15 cellular contexts compared by ENCODE assay signal in the genomic region with DNA sequence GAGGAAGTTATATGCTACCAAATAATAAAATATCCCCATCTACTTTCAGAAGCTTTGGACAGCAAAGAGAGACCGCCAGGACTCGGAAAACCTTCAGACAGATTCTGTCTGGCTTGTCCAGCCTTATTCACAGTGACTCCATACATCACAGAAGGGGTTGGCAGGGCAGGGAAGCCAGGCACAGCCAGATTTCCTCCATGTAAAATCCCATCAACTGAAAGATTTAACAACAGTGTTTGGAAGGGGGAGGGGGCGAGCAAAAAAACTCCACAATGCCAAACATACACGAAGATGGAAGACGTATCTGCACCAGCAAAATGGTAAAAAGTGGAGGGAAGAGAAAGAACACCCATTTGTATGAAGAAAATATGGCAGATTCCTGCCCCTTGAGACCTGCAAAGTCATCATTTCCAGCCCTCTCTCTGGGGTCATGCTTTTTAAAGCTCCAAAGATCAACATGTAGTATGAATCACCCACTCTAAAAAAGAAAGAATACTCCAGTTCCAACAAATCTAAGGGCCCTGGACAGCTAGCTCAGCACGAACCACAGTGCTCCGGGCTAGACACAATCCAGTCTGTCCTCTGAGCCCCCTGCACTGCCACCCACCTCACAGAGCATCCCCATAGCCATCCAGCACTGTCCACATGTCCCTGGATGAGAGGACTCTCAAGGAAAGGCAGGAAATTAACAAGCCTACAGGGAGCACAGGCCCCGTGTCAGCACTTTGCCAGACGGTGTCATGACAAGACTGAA.
A peak's percentile ranks its signal among the peaks of the same experiment; 100 is the strongest.
DNase-seq lines count a peak whose midpoint lies in the region; ATAC-seq, FAIRE-seq and TF ChIP-seq lines count a peak whose summit lies in the region.
"Had no signal": no experiment of that assay in that cellular context is flagged by ENCODE, and none has a peak within 500 bp of the region (broad histone marks: within the 10 kb centered on the region; RNA-seq: fewer than 3 reads in every experiment).

No MANE protein-coding gene starts in this region.

- FAIRE-seq in HepG2 (lab: Jason Lieb, UNC) = no peak
- FAIRE-seq in H1 (lab: Jason Lieb, UNC) = no peak
- FAIRE-seq: keratinocyte had no signal

- ATAC-seq in HepG2 (no peak), right lobe of liver (no peak), HG02759 (IDR thresholded peaks at IDR 0.05; ENCODE audit: unreplicated experiment) (no peak), foreskin keratinocyte (no peak)
- ATAC-seq: Right ventricle myocardium inferior had no signal

- TF ChIP-seq POLR2A in HepG2 (IDR thresholded peaks at IDR 0.05; ENCODE audit: insufficient read depth in 1 of 2, low read depth in 2 of 2, low read length in 2 of 2) (no peak), right lobe of liver (IDR thresholded peaks at IDR 0.05) (no peak), H1 (IDR thresholded peaks at IDR 0.05; ENCODE audit: control extremely low read depth in 1 of 2, low read depth in 2 of 2, low read length in 2 of 2) (no peak)

- no peaks in the 10 kb centered on the region for H3K79me1 ChIP-seq in H1 (ENCODE audit: low read depth, low read length)

- H3K4me1 ChIP-seq in HepG2 (ENCODE audit: insufficient read depth, low read length) = no peaks in the 10 kb centered on the region
- H3K4me1 ChIP-seq in right lobe of liver = no peaks in the 10 kb centered on the region
- H3K4me1 ChIP-seq in H1 (replicated peaks in 1 of 4; ENCODE audit: control insufficient read depth in 3 of 4, insufficient read depth in 4 of 4, low read length in 3 of 4) = peaks cover 0 to 4% (median 0%) of the 10 kb centered on the region in 4 experiments; a peak in 3 of 7 replicates
- H3K4me1 ChIP-seq in foreskin keratinocyte = no peaks in the 10 kb centered on the region
- H3K4me1 ChIP-seq: testis had no signal

- H3K9me3 ChIP-seq in HepG2 (ENCODE audit: low read length) (no peaks in the 10 kb centered on the region), right lobe of liver (no peaks in the 10 kb centered on the region), H1 (ENCODE audit: insufficient read depth in 2 of 2, low read depth in 1 of 2, low read length in 1 of 2) (no peaks in the 10 kb centered on the region)
- H3K9me3 ChIP-seq: testis had no signal

- H3K4me3 ChIP-seq in HepG2 (replicated peaks in 1 of 3; ENCODE audit: insufficient read depth in 1 of 3, low read depth in 2 of 3, low read length in 3 of 3) (no peak overlapping the region), right lobe of liver (no peak overlapping the region), H1 (ENCODE audit: extremely low read depth in 1 of 4, insufficient read depth in 2 of 4, low read depth in 3 of 4, low read length in 4 of 4) (no peak overlapping the region)
- H3K4me3 ChIP-seq: testis had no signal

- no peak overlapping the region for H4K91ac ChIP-seq in H1 (replicated peaks; ENCODE audit: insufficient read length, low read length)

- POLR2A ChIA-PET in HepG2 (lab: Yijun Ruan, JAX) (no interaction called here), H1 (lab: Charles Lee; ENCODE audit: partially characterized antibody) (no interaction called here)

- TF ChIP-seq EP300 in HepG2 (IDR thresholded peaks at IDR 0.05; ENCODE audit: low read depth in 2 of 2, low read length in 2 of 2) (no peak), HepG2 (CRISPR knock-in tag; IDR thresholded peaks at IDR 0.05; ENCODE audit: borderline replicate concordance) (no peak), H1 (IDR thresholded peaks at IDR 0.05; ENCODE audit: borderline replicate concordance in 1 of 2, low read depth in 2 of 2, low read length in 2 of 2) (no peak)

- no peak overlapping the region for H4K5ac ChIP-seq in H1 (ENCODE audit: insufficient read length, low read depth, low read length)

- H3K23ac ChIP-seq in H1 (ENCODE audit: insufficient read length) = no peak overlapping the region

- no peak overlapping the region for H2AK5ac ChIP-seq in H1 (ENCODE audit: low read depth, low read length)

- H2BK20ac ChIP-seq in H1 (ENCODE audit: low read length) = no peak overlapping the region

- TF ChIP-seq CTCF in HepG2 (CRISPR knock-in tag; IDR thresholded peaks at IDR 0.05) (no peak), right lobe of liver (IDR thresholded peaks at IDR 0.05) (no peak), H1 (IDR thresholded peaks at IDR 0.05; ENCODE audit: control extremely low read depth in 1 of 3, insufficient read depth in 1 of 3, low read depth in 1 of 3, low read length in 3 of 3) (no peak), foreskin keratinocyte (conservative IDR thresholded peaks at IDR 0.05) (no peak)

- H3K27ac ChIP-seq in HepG2 (ENCODE audit: extremely low read length, insufficient read depth, low read length) (no peak overlapping the region), right lobe of liver (no peak overlapping the region), H1 (ENCODE audit: low read depth, low read length) (no peak overlapping the region), foreskin keratinocyte (no peak overlapping the region)
- H3K27ac ChIP-seq: testis had no signal

- H3K18ac ChIP-seq in H1 (ENCODE audit: extremely low read depth, low read length) = no peak overlapping the region

- intact Hi-C loops in HepG2 (cut with micrococcal nuclease; ENCODE audit: unreplicated experiment) = no loop called here
- intact Hi-C loops in right lobe of liver (cut with DNase I) = no loop called here

- H4K20me1 ChIP-seq in HepG2 (ENCODE audit: insufficient read depth, low read length) (no peaks in the 10 kb centered on the region), H1 (replicated peaks in 1 of 2; ENCODE audit: control insufficient read depth in 1 of 2, insufficient read depth in 2 of 2, low read length in 2 of 2) (no peaks in the 10 kb centered on the region)

- no peak overlapping the region for H3K4me2 ChIP-seq in HepG2 (ENCODE audit: low read depth, low read length)
- no peak overlapping the region for H3K4me2 ChIP-seq in H1 (ENCODE audit: insufficient read depth in 1 of 2, low read depth in 2 of 2, low read length in 2 of 2)

- no peaks in the 10 kb centered on the region for H3K23me2 ChIP-seq in H1 (ENCODE audit: low read depth, low read length)

- H3K14ac ChIP-seq in H1 (ENCODE audit: insufficient read length) = no peak overlapping the region

- H2AFZ ChIP-seq in HepG2 (ENCODE audit: low read length) (no peak overlapping the region), H1 (ENCODE audit: low read length) (peak overlapping the region; percentile 76; the same call in 1 of the 2 replicates)

- H2BK12ac ChIP-seq in H1 (ENCODE audit: low read depth, low read length) = no peak overlapping the region

- no peak overlapping the region for H2BK15ac ChIP-seq in H1 (ENCODE audit: low read length)

- WGBS in HepG2 (ENCODE audit: low lambda C conversion rate) = 0% methylated on average over 8 of the region's 9 CpGs
- 35% methylated on average over 7 of the region's 9 CpGs for WGBS in right lobe of liver (ENCODE audit: insufficient coverage, low coverage, low lambda C conversion rate, missing lambda C conversion rate)
- 88% methylated on average over 9 of the region's 9 CpGs; no CpG with 5 or more reads in 1 of the 2 experiments for WGBS in H1 (ENCODE audit: extremely low coverage in 1 of 2, insufficient coverage in 1 of 2, insufficient read length in 1 of 2, insufficient replicate concordance in 2 of 2, low coverage in 1 of 2, low lambda C conversion rate in 2 of 2, missing lambda C conversion rate in 1 of 2), 2 experiments

- no TSS peak for BruUV-seq in HepG2 (replicated peaks; lab: Mats Ljungman, UMichigan)

- H3K9ac ChIP-seq in HepG2 (ENCODE audit: insufficient read depth, low read depth, low read length) (no peak overlapping the region), H1 (replicated peaks in 1 of 4; ENCODE audit: extremely low read depth in 1 of 4, low read depth in 3 of 4, low read length in 3 of 4) (no peak overlapping the region)

- DNase-seq in HepG2 (ENCODE audit: low spot score) = no peak
- DNase-seq in right lobe of liver = no peak
- DNase-seq in H1 (ENCODE audit: low read depth in 1 of 2, low spot score in 2 of 2) = peak in 1 of 2 experiments; percentile 30
- peak; percentile 7 for DNase-seq in myocyte (ENCODE audit: low read depth)
- no peak for DNase-seq in cortex of kidney (lab: John Stamatoyannopoulos, UW)
- DNase-seq in NCI-H82 treated with DMSO at 0.1 percent for 48 hours (lab: John Stamatoyannopoulos, UW; ENCODE audit: unreplicated experiment) = no peak
- DNase-seq in foreskin keratinocyte = no peak
- DNase-seq: activated B cell treated with CpG ODN at 0.5 μM for 24 hours, caudate nucleus, NCI-H187 treated with DMSO at 0.1 percent for 48 hours, NCI-H748 treated with DMSO at 0.1 percent for 48 hours, testis had no signal

- no peaks in the 10 kb centered on the region for H3K79me2 ChIP-seq in HepG2 (ENCODE audit: insufficient read depth, low read length)
- no peaks in the 10 kb centered on the region for H3K79me2 ChIP-seq in H1 (ENCODE audit: control insufficient read depth in 1 of 2, insufficient read depth in 2 of 2, low read length in 2 of 2)

- no peak overlapping the region for H3K4ac ChIP-seq in H1 (replicated peaks; ENCODE audit: insufficient read length, low read depth, low read length)

- H3K36me3 ChIP-seq in HepG2 (replicated peaks in 1 of 2; ENCODE audit: control insufficient read depth in 1 of 2, insufficient read depth in 2 of 2, low read length in 2 of 2) (no peaks in the 10 kb centered on the region), right lobe of liver (no peaks in the 10 kb centered on the region), H1 (ENCODE audit: control insufficient read depth in 2 of 4, insufficient read depth in 4 of 4, low read length in 3 of 4) (no peaks in the 10 kb centered on the region)

- H4K8ac ChIP-seq in H1 (ENCODE audit: extremely low read depth, insufficient read depth, low read length) = no peak overlapping the region

- in situ Hi-C loops in HepG2 (cut with HindIII; ENCODE audit: extremely low pct_ligation_motif_present, low pct_unique_long_range_greater_than_20kb) = no loop called here

- no peak overlapping the region for H3K56ac ChIP-seq in H1 (replicated peaks; ENCODE audit: insufficient read length, low read depth, low read length)

- CTCF ChIA-PET in HepG2 (lab: Yijun Ruan, JAX; ENCODE audit: low intra/inter-chr PET ratio, low total read pairs) (no interaction called here), H1 (lab: Charles Lee; ENCODE audit: partially characterized antibody) (interaction anchor here (1.0 kb wide), 1 partner anchor 18 kb away, joined by 3 read pairs; no protein-coding TSS in a partner anchor)

- H3K27me3 ChIP-seq in HepG2 (ENCODE audit: control insufficient read depth in 1 of 2, insufficient read depth in 2 of 2, low read length in 2 of 2) = peaks cover 10 to 70% of the 10 kb centered on the region in 2 experiments; a peak in 4 of 5 replicates
- H3K27me3 ChIP-seq in right lobe of liver = no peaks in the 10 kb centered on the region
- H3K27me3 ChIP-seq in H1 (replicated peaks in 1 of 4; ENCODE audit: control insufficient read depth in 3 of 4, extremely low read depth in 1 of 4, insufficient read depth in 3 of 4, low read length in 3 of 4) = no peaks in the 10 kb centered on the region; a peak in 2 of 7 replicates
- no peaks in the 10 kb centered on the region for H3K27me3 ChIP-seq in foreskin keratinocyte
- H3K27me3 ChIP-seq: testis had no signal

- no peak overlapping the region for H2BK5ac ChIP-seq in H1 (ENCODE audit: low read depth, low read length)

- TF ChIP-seq RAD21 in HepG2 (CRISPR knock-in tag; IDR thresholded peaks at IDR 0.05) = no peak
- TF ChIP-seq RAD21 in H1 (IDR thresholded peaks at IDR 0.05 in 1 of 2, conservative IDR thresholded peaks at IDR 0.05 in 1 of 2; ENCODE audit: low read depth in 2 of 2, low read length in 2 of 2) = no peak

- no peak overlapping the region for H2BK120ac ChIP-seq in H1 (replicated peaks; ENCODE audit: low read depth, low read length)

Comparison
In these comparisons a context has a peak if more than half of its experiments do, and no peak if none do; other contexts are left out.
1. Of the 41 proteins assayed by ChIP-seq in both HepG2 and H1: peak only in HepG2: MAFK; only in H1: none; in both: none; in neither: 40.